Comparison of ENCODE assay signal across 30 cellular contexts in the genomic region with DNA sequence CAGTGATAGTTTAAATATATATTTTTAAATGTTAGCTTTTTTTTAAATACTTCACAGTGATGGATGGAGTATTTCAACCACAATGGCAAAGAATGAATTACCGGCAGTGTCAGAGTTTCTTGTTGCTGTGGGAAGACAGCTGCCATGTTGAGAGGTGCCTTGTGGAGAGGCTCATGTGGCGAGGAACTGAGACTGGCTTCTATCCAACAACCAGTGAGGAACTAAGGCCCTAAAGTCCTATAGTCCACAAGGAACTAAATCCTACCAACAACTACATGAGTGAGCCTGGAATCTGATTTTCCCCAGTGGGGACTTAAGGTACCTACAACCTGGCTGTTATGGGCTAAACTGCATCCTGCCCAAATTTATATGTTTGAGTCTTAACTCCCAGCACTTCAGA.
DNase-seq lines count a peak whose midpoint lies in the region; ATAC-seq and TF ChIP-seq lines count a peak whose summit lies in the region.
"Had no signal": no experiment of that assay in that cellular context is flagged by ENCODE, and none has a peak within 500 bp of the region (broad histone marks: within the 10 kb centered on the region; RNA-seq: fewer than 3 reads in every experiment).

No MANE protein-coding gene starts in this region.

- H3K27me3 ChIP-seq in mesenchymal stem cell (ENCODE audit: control insufficient read depth in 1 of 2, insufficient read depth in 1 of 2, low read length in 2 of 2): no peaks in the 10 kb centered on the region
- no peaks in the 10 kb centered on the region for H3K27me3 ChIP-seq in adrenal gland
- H3K27me3 ChIP-seq: BLaER1 treated with 17β-estradiol and CSF1 and Interleukin-3, amounts not matched to agents 10 nM and 100 nM; SJSA1 had no signal

- H3K23ac ChIP-seq in mesenchymal stem cell (ENCODE audit: low read length in 2 of 2): no peak overlapping the region

- H2AK5ac ChIP-seq in mesenchymal stem cell (ENCODE audit: low read length, severe bottlenecking): no peak overlapping the region

- H3K4me1 Mint-ChIP-seq in stimulated activated memory B cell treated with anti-CD40 and anti-IgM and Interleukin-4, amounts not matched to agents 10 μg/mL and 1 μg/mL and 100 μg/mL, for 72 hours: peaks cover 69% of the 10 kb centered on the region

- no peak for TF ChIP-seq CTCF in adrenal gland (IDR thresholded peaks at IDR 0.05)

- no peak overlapping the region for H4K91ac ChIP-seq in mesenchymal stem cell (ENCODE audit: low read length)

- ATAC-seq in stimulated activated memory B cell treated with anti-CD40 and anti-IgM and Interleukin-4, amounts not matched to agents 10 μg/mL and 1 μg/mL and 100 μg/mL, for 72 hours: no peak
- no peak for ATAC-seq in GM21423 (IDR thresholded peaks at IDR 0.05; ENCODE audit: unreplicated experiment)
- ATAC-seq: CD8-positive, alpha-beta T cell; GM23338 had no signal

- H2BK5ac ChIP-seq in mesenchymal stem cell (ENCODE audit: low read depth, low read length, poor library complexity, severe bottlenecking): no peak overlapping the region

- DNase-seq in NCI-H82 (lab: John Stamatoyannopoulos, UW) (peak; percentile 13), NCI-H82 treated with DMSO at 0.1 percent for 48 hours (lab: John Stamatoyannopoulos, UW; ENCODE audit: unreplicated experiment) (no peak), MV-4-11 (lab: John Stamatoyannopoulos, UW) (peak; percentile 61), mesenchymal stem cell (no peak), adrenal gland (no peak)
- no peak for DNase-seq in activated effector memory CD4-positive, alpha-beta T cell treated with anti-CD3 and anti-CD28 coated beads, Interleukin-2, amount 50 U/mL, for 16 hours
- DNase-seq: 8988T; ACHN; Calu3; CD8-positive, alpha-beta T cell; DND-41; H9; MM.1S; NCI-H1092 treated with DMSO at 0.1 percent for 48 hours; NCI-H1436; NCI-H187; NCI-H2081 treated with DMSO at 0.1 percent for 48 hours; NCI-H2171; NCI-H226; NCI-H510A; NCI-H748 treated with DMSO at 0.1 percent for 48 hours; Right ventricle myocardium superior; RPMI8226 had no signal

- H3K27me3 Mint-ChIP-seq in stimulated activated memory B cell treated with anti-CD40 and anti-IgM and Interleukin-4, amounts not matched to agents 10 μg/mL and 1 μg/mL and 100 μg/mL, for 72 hours: no peaks in the 10 kb centered on the region

- H3K4me2 ChIP-seq in mesenchymal stem cell (ENCODE audit: low read length, poor library complexity, severe bottlenecking): no peak overlapping the region
- H3K4me2 ChIP-seq: GM23338, KMS-11 had no signal

- intact Hi-C loops in adrenal gland (cut with DNase I): no loop called here

- H3K4me1 ChIP-seq in mesenchymal stem cell (ENCODE audit: control insufficient read depth, insufficient read depth, low read depth, low read length) (no peaks in the 10 kb centered on the region), adrenal gland (replicated peaks in 1 of 2) (peaks cover 0 to 11% of the 10 kb centered on the region in 2 donors)
- H3K4me1 ChIP-seq: SJSA1 had no signal

- H3K79me1 ChIP-seq in mesenchymal stem cell (replicated peaks; ENCODE audit: low read length, poor library complexity, severe bottlenecking): no peaks in the 10 kb centered on the region

- H3K36me3 ChIP-seq in mesenchymal stem cell (ENCODE audit: control insufficient read depth in 1 of 2, insufficient read depth in 2 of 2, low read depth in 1 of 2, low read length in 2 of 2): no peaks in the 10 kb centered on the region
- H3K36me3 ChIP-seq in adrenal gland (replicated peaks in 1 of 2): no peaks in the 10 kb centered on the region
- H3K36me3 ChIP-seq: BLaER1 treated with 17β-estradiol and CSF1 and Interleukin-3, amounts not matched to agents 10 nM and 100 nM; SJSA1 had no signal

- no peak overlapping the region for H3K4me3 Mint-ChIP-seq in stimulated activated memory B cell treated with anti-CD40 and anti-IgM and Interleukin-4, amounts not matched to agents 10 μg/mL and 1 μg/mL and 100 μg/mL, for 72 hours
- H3K4me3 Mint-ChIP-seq: CD8-positive, alpha-beta T cell; GM23338; H9; IgD-negative memory B cell had no signal

- 100% methylated on average over 2 of the region's 2 CpGs for WGBS in mesenchymal stem cell
- WGBS in adrenal gland, 4 donors: 79 to 88% (median 84%) methylated on average over 2 of the region's 2 CpGs

- no peak overlapping the region for H3K9ac ChIP-seq in mesenchymal stem cell (ENCODE audit: low read length)
- H3K9ac ChIP-seq: BLaER1 treated with 17β-estradiol and CSF1 and Interleukin-3, amounts not matched to agents 10 nM and 100 nM; KMS-11 had no signal

- H2BK120ac ChIP-seq in mesenchymal stem cell (ENCODE audit: low read depth, low read length): peak overlapping the region; percentile 0

- H3K14ac ChIP-seq in mesenchymal stem cell (ENCODE audit: low read length in 2 of 2): no peak overlapping the region

- H2BK15ac ChIP-seq in mesenchymal stem cell (ENCODE audit: low read depth, poor library complexity, severe bottlenecking): no peak overlapping the region

- H3K27ac ChIP-seq in mesenchymal stem cell (ENCODE audit: low read length, poor library complexity, severe bottlenecking) (no peak overlapping the region), adrenal gland (no peak overlapping the region)
- H3K27ac ChIP-seq: BLaER1 treated with 17β-estradiol and CSF1 and Interleukin-3, amounts not matched to agents 10 nM and 100 nM; KMS-11; SJSA1 had no signal

- no peak for TF ChIP-seq POLR2A in adrenal gland (IDR thresholded peaks at IDR 0.05)

- H2AFZ ChIP-seq in mesenchymal stem cell (ENCODE audit: low read depth, low read length): no peak overlapping the region
- H2AFZ ChIP-seq: GM23338 had no signal

- H3K9me3 Mint-ChIP-seq in stimulated activated memory B cell treated with anti-CD40 and anti-IgM and Interleukin-4, amounts not matched to agents 10 μg/mL and 1 μg/mL and 100 μg/mL, for 72 hours: no peaks in the 10 kb centered on the region
- H3K9me3 Mint-ChIP-seq: CD8-positive, alpha-beta T cell; GM23338; H9 had no signal

- H4K8ac ChIP-seq in mesenchymal stem cell (ENCODE audit: low read length): no peak overlapping the region

- H3K9me3 ChIP-seq in mesenchymal stem cell (ENCODE audit: control insufficient read depth, low read length) (no peaks in the 10 kb centered on the region), adrenal gland (replicated peaks in 1 of 3) (no peaks in the 10 kb centered on the region)
- H3K9me3 ChIP-seq: SJSA1 had no signal

- H3K4ac ChIP-seq in mesenchymal stem cell (ENCODE audit: low read depth in 1 of 2, low read length in 2 of 2): peak overlapping the region in 1 of 2 experiments; percentile 73

- no peak overlapping the region for H3K18ac ChIP-seq in mesenchymal stem cell (ENCODE audit: low read depth in 1 of 2, low read length in 2 of 2)

- no peak overlapping the region for H2BK12ac ChIP-seq in mesenchymal stem cell (ENCODE audit: low read length in 2 of 2)

- H3K36me3 Mint-ChIP-seq in stimulated activated memory B cell treated with anti-CD40 and anti-IgM and Interleukin-4, amounts not matched to agents 10 μg/mL and 1 μg/mL and 100 μg/mL, for 72 hours: peaks cover 24% of the 10 kb centered on the region
- H3K36me3 Mint-ChIP-seq: CD8-positive, alpha-beta T cell had no signal

- H3K27ac Mint-ChIP-seq in stimulated activated memory B cell treated with anti-CD40 and anti-IgM and Interleukin-4, amounts not matched to agents 10 μg/mL and 1 μg/mL and 100 μg/mL, for 72 hours: peak overlapping the region; percentile 51
- H3K27ac Mint-ChIP-seq: CD8-positive, alpha-beta T cell; GM23338 had no signal

- H3K4me3 ChIP-seq in mesenchymal stem cell (ENCODE audit: insufficient read depth in 1 of 2, low read depth in 1 of 2, low read length in 2 of 2): no peak overlapping the region
- no peak overlapping the region for H3K4me3 ChIP-seq in adrenal gland
- H3K4me3 ChIP-seq: BLaER1 treated with 17β-estradiol and CSF1 and Interleukin-3, amounts not matched to agents 10 nM and 100 nM; GM23338; SJSA1 had no signal

Comparison
In these comparisons a context has a peak if more than half of its experiments do, and no peak if none do; other contexts are left out.
1. DNase-seq: peak in NCI-H82 (single experiment) and MV-4-11 (single experiment); none in NCI-H82 treated with DMSO at 0.1 percent for 48 hours (single experiment), mesenchymal stem cell (single experiment), adrenal gland (0 of 7) and activated effector memory CD4-positive, alpha-beta T cell treated with anti-CD3 and anti-CD28 coated beads, Interleukin-2, amount 50 U/mL, for 16 hours (single experiment).